In the genomic region with DNA sequence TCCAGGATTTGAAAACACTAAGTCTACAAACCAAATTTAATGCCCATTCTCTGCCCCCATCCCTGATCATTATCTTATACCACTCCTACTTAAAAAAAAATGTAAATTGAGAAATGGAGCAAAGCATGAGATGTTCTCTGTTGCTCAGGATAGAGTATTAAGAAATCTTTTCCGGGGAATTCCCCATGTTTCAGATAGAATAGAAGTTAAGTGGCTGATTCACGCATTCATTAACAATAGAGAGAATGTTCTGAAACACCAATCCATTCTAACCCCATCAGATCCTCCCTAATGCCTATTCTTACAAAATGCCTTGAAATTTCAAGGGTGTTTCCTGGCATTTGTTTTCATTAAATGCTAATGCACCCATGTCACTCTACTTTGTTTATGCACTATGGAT, we compare ENCODE assay signal across 16 cellular contexts.
DNase-seq lines count a peak whose midpoint lies in the region; ATAC-seq and TF ChIP-seq lines count a peak whose summit lies in the region.
"Had no signal": no experiment of that assay in that cellular context is flagged by ENCODE, and none has a peak within 500 bp of the region (broad histone marks: within the 10 kb centered on the region; RNA-seq: fewer than 3 reads in every experiment).

No MANE protein-coding gene starts in this region.

- no peaks in the 10 kb centered on the region for H3K9me2 ChIP-seq in PC-3 (replicated peaks; ENCODE audit: low read length)

- ATAC-seq in PC-3 (no peak), HG02885 (IDR thresholded peaks at IDR 0.05; ENCODE audit: poor library complexity, unreplicated experiment) (no peak)
- ATAC-seq: activated CD8-positive, alpha-beta T cell treated with anti-CD3 and anti-CD28 coated beads, Interleukin-2, amount 10 ng/mL, durations not matched to agents 7 days and 5 days had no signal

- no peaks in the 10 kb centered on the region for H3F3A ChIP-seq in PC-3 (ENCODE audit: low read length, unreplicated experiment)

- no peak overlapping the region for H3K27ac Mint-ChIP-seq in Calu3 (ENCODE audit: unreplicated experiment)
- H3K27ac Mint-ChIP-seq: activated CD8-positive, alpha-beta T cell treated with anti-CD3 and anti-CD28 coated beads, Interleukin-2, amount 10 ng/mL, durations not matched to agents 7 days and 5 days; T-helper 1 cell treated with Interleukin-12 subunit alpha and Interleukin-12 subunit beta and Interleukin-4 antibody, amounts not matched to agents 30 μg/mL and 1 μg/mL, for 36 hours had no signal

- no peaks in the 10 kb centered on the region for H3K9me3 Mint-ChIP-seq in Calu3 (ENCODE audit: low read depth, unreplicated experiment)
- H3K9me3 Mint-ChIP-seq: T-helper 1 cell treated with Interleukin-12 subunit alpha and Interleukin-12 subunit beta and Interleukin-4 antibody, amounts not matched to agents 30 μg/mL and 1 μg/mL, for 36 hours had no signal

- H3K36me3 ChIP-seq in PC-3 (ENCODE audit: low read depth, low read length): no peaks in the 10 kb centered on the region

- peaks cover 12% of the 10 kb centered on the region for H3K4me1 Mint-ChIP-seq in Calu3 (ENCODE audit: low read depth, unreplicated experiment)

- no peak overlapping the region for H3K4me3 ChIP-seq in PC-3 (ENCODE audit: low read length)
- H3K4me3 ChIP-seq in epithelial cell of esophagus (ENCODE audit: low read length): no peak overlapping the region

- no peak for TF ChIP-seq CTCF in Calu3 (IDR thresholded peaks at IDR 0.05; ENCODE audit: unreplicated experiment)
- TF ChIP-seq CTCF in PC-3 (conservative IDR thresholded peaks at IDR 0.05; ENCODE audit: low read depth, low read length): no peak
- TF ChIP-seq CTCF in epithelial cell of esophagus (IDR thresholded peaks at IDR 0.05; ENCODE audit: insufficient read depth, low read depth, low read length, missing control alignments): no peak

- POLR2A ChIA-PET in PC-3 (lab: Charles Lee; ENCODE audit: unreplicated experiment): no interaction called here

- peak overlapping the region; percentile 28 for H3K4me3 Mint-ChIP-seq in Calu3 (ENCODE audit: low read depth, unreplicated experiment)
- H3K4me3 Mint-ChIP-seq: activated CD8-positive, alpha-beta T cell treated with anti-CD3 and anti-CD28 coated beads, Interleukin-2, amount 10 ng/mL, durations not matched to agents 7 days and 5 days; T-helper 1 cell treated with Interleukin-12 subunit alpha and Interleukin-12 subunit beta and Interleukin-4 antibody, amounts not matched to agents 30 μg/mL and 1 μg/mL, for 36 hours had no signal

- no peak overlapping the region for H2AFZ ChIP-seq in PC-3 (ENCODE audit: low read length)

- intact Hi-C loops in Calu3 (cut with micrococcal nuclease; ENCODE audit: unreplicated experiment) (loop anchor here (1.0 to 5.0 kb wide), 2 partner anchors 36 to 72 kb away; no protein-coding TSS in a partner anchor), PC-3 (cut with micrococcal nuclease) (no loop called here), posterior cingulate gyrus (cut with DNase I) (no loop called here)

- H3K9ac ChIP-seq in PC-3 (ENCODE audit: low read length): no peak overlapping the region

- BruUV-seq in Calu3 (replicated peaks; lab: Mats Ljungman, UMichigan) (no TSS peak), PC-3 (replicated peaks; lab: Mats Ljungman, UMichigan) (no TSS peak)

- H3K79me2 ChIP-seq in PC-3 (ENCODE audit: low read length): no peaks in the 10 kb centered on the region

- DNase-seq in Calu3 (no peak), PC-3 (no peak), epithelial cell of esophagus (ENCODE audit: low read depth) (peak; percentile 93), lung microvascular endothelial cell (ENCODE audit: low read depth in 2 of 2) (peak; percentile 19 to 88), posterior cingulate gyrus (no peak), COR-L47 (lab: John Stamatoyannopoulos, UW) (no peak)
- no peak for DNase-seq in central memory CD4-positive, alpha-beta T cell
- DNase-seq: activated CD8-positive, alpha-beta T cell treated with anti-CD3 and anti-CD28 coated beads, Interleukin-2, amount 10 ng/mL, durations not matched to agents 7 days and 5 days; Caco-2; erythroblast; KG1; NCI-H1105; NCI-H2171 treated with DMSO at 0.1 percent for 48 hours; stimulated activated CD4-positive, alpha-beta T cell treated with anti-CD3 and anti-CD28 coated beads, Interleukin-1b, Interleukin-23, amount 100 ng/mL, for 48 hours had no signal

- no peaks in the 10 kb centered on the region for H4K20me1 ChIP-seq in PC-3 (ENCODE audit: low read length)

- H3K9me3 ChIP-seq in PC-3 (ENCODE audit: low read length): no peaks in the 10 kb centered on the region
- H3K9me3 ChIP-seq: Caco-2 had no signal

- no peaks in the 10 kb centered on the region for H3K27me3 Mint-ChIP-seq in Calu3 (ENCODE audit: unreplicated experiment)

- H3K4me1 ChIP-seq in PC-3 (ENCODE audit: insufficient read depth, low read length): peaks cover 33% of the 10 kb centered on the region

- CTCF ChIA-PET in Calu3 (lab: Charles Lee): no interaction called here
- CTCF ChIA-PET in PC-3 (lab: Charles Lee): no interaction called here

- H3K36me3 Mint-ChIP-seq in Calu3 (ENCODE audit: insufficient read depth, unreplicated experiment): peaks cover 17% of the 10 kb centered on the region

- no peaks in the 10 kb centered on the region for H3K27me3 ChIP-seq in PC-3 (ENCODE audit: low read length)

- no peak overlapping the region for H3K4me2 ChIP-seq in PC-3 (ENCODE audit: low read length)

- peak overlapping the region; percentile 29 for H3K27ac ChIP-seq in PC-3 (ENCODE audit: low read length)

Comparison
In these comparisons a context has a peak if more than half of its experiments do, and no peak if none do; other contexts are left out.
1. DNase-seq: peak in epithelial cell of esophagus (single experiment) and lung microvascular endothelial cell (2 of 2); none in Calu3 (single experiment), PC-3 (single experiment), central memory CD4-positive, alpha-beta T cell (single experiment), posterior cingulate gyrus (0 of 10) and COR-L47 (single experiment).